Comparison of ENCODE assay signal across 9 cellular contexts in the genomic region with DNA sequence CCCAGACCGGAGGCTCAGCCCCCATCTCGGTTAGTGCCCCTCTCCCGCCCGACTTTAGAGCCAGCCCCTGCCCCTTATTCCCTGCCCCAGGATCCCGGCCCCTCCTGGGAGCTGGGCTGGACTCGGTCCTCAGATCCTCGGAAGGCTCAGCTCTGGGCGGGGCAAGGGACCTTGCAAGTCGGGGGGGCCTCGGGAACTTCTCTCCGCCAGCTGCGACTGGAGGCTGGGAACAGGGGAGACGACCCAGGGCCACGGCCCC. TPM values are rescaled to one million over a fixed set of nuclear protein-coding genes. Genes with fewer than 3 reads are reported as not detected.
DNase-seq lines count a peak whose midpoint lies in the region; ATAC-seq and TF ChIP-seq lines count a peak whose summit lies in the region.
"Had no signal": no experiment of that assay in that cellular context is flagged by ENCODE, and none has a peak within 500 bp of the region (broad histone marks: within the 10 kb centered on the region; RNA-seq: fewer than 3 reads in every experiment).

No MANE protein-coding gene starts in this region.

- H3K27ac ChIP-seq in lower lobe of right lung = peak overlapping the region; percentile 99
- peak overlapping the region; percentile 88 to 95 (median 91) for H3K27ac ChIP-seq in transverse colon

- H3K4me3 ChIP-seq in cardiac fibroblast (replicated peaks in 1 of 2; ENCODE audit: low read depth in 2 of 2, low read length in 2 of 2) (peak overlapping the region; percentile 57), lower lobe of right lung (peak overlapping the region; percentile 74), transverse colon (peak overlapping the region; percentile 38 to 59 (median 53))

- no peak for TF ChIP-seq POLR2A in transverse colon (IDR thresholded peaks at IDR 0.05)

- TF ChIP-seq CTCF in cardiac fibroblast (IDR thresholded peaks at IDR 0.05; ENCODE audit: low read depth, low read length) (no peak), lower lobe of right lung (IDR thresholded peaks at IDR 0.05) (no peak), transverse colon (IDR thresholded peaks at IDR 0.05) (no peak)

- H3K4me3 Mint-ChIP-seq in activated T-cell treated with anti-CD3 and anti-CD28 coated beads, Interleukin-2, amount 50 U/mL, for 4 hours = peak overlapping the region; percentile 74

- no peak for ATAC-seq in activated T-cell treated with anti-CD3 and anti-CD28 coated beads, Interleukin-2, amount 50 U/mL, for 4 hours
- peak; percentile 35 to 37 for ATAC-seq in lower lobe of right lung
- ATAC-seq in HG03025 (IDR thresholded peaks at IDR 0.05; ENCODE audit: low FRiP score, unreplicated experiment) = no peak

- WGBS in transverse colon (ENCODE audit: low coverage in 1 of 2), 2 donors = 43% methylated on average over 1 of the region's 14 CpGs; no CpG with 5 or more reads in 1 of the 2 donors

- TF ChIP-seq EP300 in transverse colon (IDR thresholded peaks at IDR 0.05; ENCODE audit: low read depth) = no peak

- H3K9me3 ChIP-seq in lower lobe of right lung (no peaks in the 10 kb centered on the region), transverse colon (no peaks in the 10 kb centered on the region)

- DNase-seq in activated T-cell treated with anti-CD3 and anti-CD28 coated beads, Interleukin-2, amount 50 U/mL, for 4 hours = no peak
- DNase-seq in activated T-cell treated with anti-CD3 and anti-CD28 coated beads, Interleukin-2, amount 50 U/mL, for 1 hour = no peak
- DNase-seq in cardiac fibroblast (ENCODE audit: low read depth in 2 of 2) = no peak
- no peak for DNase-seq in lower lobe of right lung
- DNase-seq in transverse colon = no peak
- DNase-seq in DMS153 (lab: John Stamatoyannopoulos, UW) = no peak
- DNase-seq in SHP77 treated with DMSO at 0.1 percent for 48 hours (lab: John Stamatoyannopoulos, UW) = no peak

- H3K9me3 Mint-ChIP-seq in activated T-cell treated with anti-CD3 and anti-CD28 coated beads, Interleukin-2, amount 50 U/mL, for 4 hours = no peaks in the 10 kb centered on the region

- no peaks in the 10 kb centered on the region for H3K36me3 Mint-ChIP-seq in activated T-cell treated with anti-CD3 and anti-CD28 coated beads, Interleukin-2, amount 50 U/mL, for 4 hours (ENCODE audit: insufficient read depth)

- in situ Hi-C loops in transverse colon (cut with MboI; ENCODE audit: low pct_ligation_motif_present in 1 of 4, low pct_unique_long_range_greater_than_20kb in 1 of 4, low sequenced_read_pairs in 3 of 4) = no loop called here

- H3K27me3 ChIP-seq in lower lobe of right lung (ENCODE audit: low read depth) (no peaks in the 10 kb centered on the region), transverse colon (no peaks in the 10 kb centered on the region)

- H3K4me1 ChIP-seq in lower lobe of right lung (peaks cover 63% of the 10 kb centered on the region), transverse colon (peaks cover 25 to 62% (median 55%) of the 10 kb centered on the region in 4 donors)

- H3K36me3 ChIP-seq in lower lobe of right lung (no peaks in the 10 kb centered on the region), transverse colon (no peaks in the 10 kb centered on the region)

- H3K4me1 Mint-ChIP-seq in activated T-cell treated with anti-CD3 and anti-CD28 coated beads, Interleukin-2, amount 50 U/mL, for 4 hours (ENCODE audit: low read depth) = peaks cover 33% of the 10 kb centered on the region

- H3K27me3 Mint-ChIP-seq in activated T-cell treated with anti-CD3 and anti-CD28 coated beads, Interleukin-2, amount 50 U/mL, for 4 hours (ENCODE audit: low read depth) = no peaks in the 10 kb centered on the region

- intact Hi-C loops in lower lobe of right lung (cut with DNase I) (no loop called here), transverse colon (cut with DNase I; ENCODE audit: low total_unique reads) (no loop called here)

RNA-seq across cellular contexts. Expression of a gene that starts 2.5 kb away (rescaled TPM):
- total RNA-seq in activated T-cell treated with anti-CD3 and anti-CD28 coated beads, Interleukin-2, amount 50 U/mL, for 4 hours = under 1 TPM in 1 of 3 donors, not detected in 2; 0.48 TPM
- total RNA-seq in lower lobe of right lung = 158 TPM
- total RNA-seq in transverse colon = 100 to 1,000 TPM in 2 of 4 donors, 10 to 100 TPM in 2; 35.0 to 194 (median 117) TPM

RNA-seq across cellular contexts. Expression of a gene that starts 12.4 kb away (rescaled TPM):
- total RNA-seq in activated T-cell treated with anti-CD3 and anti-CD28 coated beads, Interleukin-2, amount 50 U/mL, for 4 hours = under 1 TPM in 1 of 3 donors, not detected in 2; 0.63 TPM
- total RNA-seq in lower lobe of right lung (25.0 TPM), transverse colon (1 to 10 TPM in 2 of 4 donors, not detected in 2; 7.4 to 7.5 TPM)

RNA-seq across cellular contexts. Expression of a gene that starts 13.4 kb away (rescaled TPM):
- total RNA-seq in activated T-cell treated with anti-CD3 and anti-CD28 coated beads, Interleukin-2, amount 50 U/mL, for 4 hours = under 1 TPM in 1 of 3 donors, not detected in 2; 0.18 TPM
- total RNA-seq in lower lobe of right lung (53.1 TPM), transverse colon (10 to 100 TPM in 1 of 4 donors, 1 to 10 TPM in 3; 1.1 to 25.3 (median 8.1) TPM)

RNA-seq across cellular contexts. Expression of a gene that starts 49.3 kb away (rescaled TPM):
- not detected for total RNA-seq in activated T-cell treated with anti-CD3 and anti-CD28 coated beads, Interleukin-2, amount 50 U/mL, for 4 hours
- not detected for total RNA-seq in lower lobe of right lung
- total RNA-seq in transverse colon = not detected
- total RNA-seq: M059J had no signal

Comparison
In these comparisons a context has a peak if more than half of its experiments do, and no peak if none do; other contexts are left out.
1. ATAC-seq: peak in lower lobe of right lung (2 of 2); none in activated T-cell treated with anti-CD3 and anti-CD28 coated beads, Interleukin-2, amount 50 U/mL, for 4 hours (0 of 2) and HG03025 (single experiment).
2. RNA of a gene that starts 2.5 kb away (total RNA-seq): 35.0 to 194 TPM in transverse colon and 158 TPM in lower lobe of right lung (single experiment); 0.48 TPM in activated T-cell treated with anti-CD3 and anti-CD28 coated beads, Interleukin-2, amount 50 U/mL, for 4 hours; every median in the first group is over 10 times any median in the second.
3. Peak in every context shown above with its lines, with median percentiles within 50 percentile points of each other: H3K4me3 ChIP-seq.